In the genomic region with DNA sequence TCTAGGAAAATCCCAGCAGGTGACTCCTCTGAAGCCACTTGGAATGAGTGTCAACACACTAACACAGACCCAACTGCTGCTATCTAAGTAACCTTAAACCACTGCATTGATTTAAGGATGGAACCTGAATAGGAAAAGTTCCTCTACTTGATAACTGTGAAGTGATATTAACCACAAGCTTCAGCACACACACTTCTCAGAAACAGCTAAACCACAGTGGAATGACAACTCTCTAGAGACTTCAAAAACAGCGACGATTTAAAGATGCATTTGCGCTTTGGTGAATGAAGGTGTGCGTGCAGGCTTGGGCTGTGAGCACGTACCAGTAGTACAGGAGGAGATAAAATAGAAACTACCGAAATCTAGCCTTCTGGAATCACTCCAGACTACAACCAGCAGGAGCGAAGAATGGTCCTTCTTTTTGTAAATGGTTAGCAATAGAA, we compare ENCODE assay signal across 8 cellular contexts.
A peak's percentile ranks its signal among the peaks of the same experiment; 100 is the strongest.
DNase-seq lines count a peak whose midpoint lies in the region.

No MANE protein-coding gene starts in this region.

- no peaks in the 10 kb centered on the region for H3K36me3 ChIP-seq in HAP-1 (replicated peaks)
- no peaks in the 10 kb centered on the region for H3K36me3 ChIP-seq in iPS-20b (ENCODE audit: insufficient read depth, low read depth, low read length)

- no peak overlapping the region for H3K27ac ChIP-seq in iPS-20b (ENCODE audit: low read length)

- no peaks in the 10 kb centered on the region for H3K27me3 ChIP-seq in HAP-1 (ENCODE audit: low read depth)
- H3K27me3 ChIP-seq in iPS-20b (ENCODE audit: insufficient read depth, low read length): peaks cover 23% of the 10 kb centered on the region

- H3K9me3 ChIP-seq in HAP-1: no peaks in the 10 kb centered on the region
- no peaks in the 10 kb centered on the region for H3K9me3 ChIP-seq in iPS-20b (ENCODE audit: insufficient read depth, low read depth, low read length)

- peak overlapping the region; percentile 75; the same call in 1 of the 2 replicates for H3K9ac ChIP-seq in iPS-20b (ENCODE audit: low read depth, low read length)

- H3K27me3 Mint-ChIP-seq in activated naive CD8-positive, alpha-beta T cell treated with anti-CD3 and anti-CD28 coated beads for 36 hours: no peaks in the 10 kb centered on the region

- H3K27ac Mint-ChIP-seq in activated naive CD8-positive, alpha-beta T cell treated with anti-CD3 and anti-CD28 coated beads for 36 hours: peak overlapping the region; percentile 96

- H3K4me3 Mint-ChIP-seq in activated naive CD8-positive, alpha-beta T cell treated with anti-CD3 and anti-CD28 coated beads for 36 hours: peak overlapping the region; percentile 93

- peak overlapping the region; percentile 54 for H3K4me3 ChIP-seq in HAP-1
- H3K4me3 ChIP-seq in iPS-20b (ENCODE audit: low read length): peak overlapping the region; percentile 70

- DNase-seq in DMS79 treated with DMSO at 0.1 percent for 48 hours (lab: John Stamatoyannopoulos, UW) (peak; percentile 12), HAP-1 (ENCODE audit: low spot score in 2 of 2) (no peak), RPMI8226 (peak; percentile 50), ecto neural progenitor cell (ENCODE audit: low spot score) (no peak), NCI-H1930 (lab: John Stamatoyannopoulos, UW) (no peak)
- peak; percentile 67 for DNase-seq in activated naive CD8-positive, alpha-beta T cell treated with anti-CD3 and anti-CD28 coated beads for 36 hours
- DNase-seq in stimulated activated CD4-positive, alpha-beta T cell treated with anti-CD3 and anti-CD28 coated beads, Interleukin-2, amount 100 ng/mL, for 24 hours: peak; percentile 54 to 58

- peaks cover 32% of the 10 kb centered on the region for H3K4me1 Mint-ChIP-seq in activated naive CD8-positive, alpha-beta T cell treated with anti-CD3 and anti-CD28 coated beads for 36 hours

- H3K9me3 Mint-ChIP-seq in activated naive CD8-positive, alpha-beta T cell treated with anti-CD3 and anti-CD28 coated beads for 36 hours: no peaks in the 10 kb centered on the region

- H3K36me3 Mint-ChIP-seq in activated naive CD8-positive, alpha-beta T cell treated with anti-CD3 and anti-CD28 coated beads for 36 hours: peaks cover 22% of the 10 kb centered on the region

- H3K4me1 ChIP-seq in HAP-1: peaks cover 5% of the 10 kb centered on the region
- H3K4me1 ChIP-seq in iPS-20b (ENCODE audit: insufficient read depth, low read length): peaks cover 7% of the 10 kb centered on the region

- in situ Hi-C loops in HAP-1 (cut with MboI; ENCODE audit: low sequenced_read_pairs): no loop called here

Comparison
In these comparisons a context has a peak if more than half of its experiments do, and no peak if none do; other contexts are left out.
1. DNase-seq: peak in DMS79 treated with DMSO at 0.1 percent for 48 hours (single experiment), RPMI8226 (single experiment), activated naive CD8-positive, alpha-beta T cell treated with anti-CD3 and anti-CD28 coated beads for 36 hours (single experiment) and stimulated activated CD4-positive, alpha-beta T cell treated with anti-CD3 and anti-CD28 coated beads, Interleukin-2, amount 100 ng/mL, for 24 hours (2 of 2); none in HAP-1 (0 of 2), ecto neural progenitor cell (single experiment) and NCI-H1930 (0 of 2).